Comparison of ENCODE assay signal across 9 cellular contexts in the genomic region with DNA sequence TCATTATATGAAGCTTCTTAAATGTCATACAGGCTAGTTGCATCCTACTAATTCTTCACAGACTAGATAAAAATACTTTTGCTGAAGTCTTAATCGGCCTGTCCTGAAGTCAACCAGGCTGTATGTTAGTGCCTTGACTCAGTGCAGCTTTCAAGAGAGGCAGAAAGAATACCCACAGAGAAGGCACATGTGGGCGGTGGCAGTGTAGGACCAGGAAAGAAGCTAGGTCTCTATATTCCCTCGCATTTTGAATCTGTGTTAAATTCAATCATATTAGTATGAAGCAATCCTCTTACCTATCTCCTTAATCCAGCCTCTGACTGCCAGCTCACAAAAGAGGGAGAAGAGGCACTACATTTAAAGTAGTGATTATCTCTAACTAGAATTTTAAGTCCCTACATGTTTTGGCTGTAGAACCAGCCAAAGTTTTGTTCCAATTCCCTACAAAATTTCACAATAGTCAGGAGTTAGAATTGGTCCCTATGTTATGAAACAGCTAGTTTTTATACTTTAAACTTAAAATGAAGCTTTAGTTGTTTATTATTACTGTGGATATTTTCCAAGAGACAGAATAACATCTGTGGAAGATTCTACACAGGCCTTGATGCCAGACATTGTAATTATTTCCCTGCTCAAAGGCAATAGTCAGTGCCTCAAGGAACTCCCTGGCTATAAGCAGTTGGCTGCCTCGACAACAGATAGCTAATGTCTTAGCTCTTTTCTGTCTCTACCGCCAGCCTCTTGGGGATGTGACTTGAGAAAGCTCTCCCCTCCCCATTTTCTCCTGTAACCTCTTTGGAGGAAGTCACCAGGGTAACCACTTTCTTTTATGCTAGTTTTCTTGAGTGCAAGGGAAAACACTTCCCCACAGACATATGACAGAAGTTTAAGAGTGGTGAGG. TPM values are rescaled to one million over a fixed set of nuclear protein-coding genes. Genes with fewer than 3 reads are reported as not detected.
DNase-seq lines count a peak whose midpoint lies in the region; ATAC-seq and TF ChIP-seq lines count a peak whose summit lies in the region.
"Had no signal": no experiment of that assay in that cellular context is flagged by ENCODE, and none has a peak within 500 bp of the region (broad histone marks: within the 10 kb centered on the region; RNA-seq: fewer than 3 reads in every experiment).

No MANE protein-coding gene starts in this region.

- no peak overlapping the region for H3K4me2 ChIP-seq in mesenchymal stem cell (ENCODE audit: low read length, poor library complexity, severe bottlenecking)

- H2AFZ ChIP-seq in mesenchymal stem cell (ENCODE audit: low read depth, low read length) = no peak overlapping the region

- no peak overlapping the region for H4K91ac ChIP-seq in mesenchymal stem cell (ENCODE audit: low read length)

- no peak for TF ChIP-seq POLR2A in heart left ventricle (IDR thresholded peaks at IDR 0.05)

- intact Hi-C loops in heart left ventricle (cut with DNase I) (loop anchor here in 3 of 10 donors (2.0 to 5.0 kb wide), 4 partner anchors 29 to 36 kb away; a partner anchor contains a TSS), cardiac septum (cut with DNase I) (loop anchor here (5.0 kb wide), 1 partner anchor 36 kb away; no protein-coding TSS in a partner anchor)

- 48 to 57% (median 54%) methylated on average over 5 of the region's 5 CpGs for WGBS in heart left ventricle, 4 donors
- 88% methylated on average over 4 of the region's 5 CpGs for WGBS in mesenchymal stem cell
- WGBS in urinary bladder = 34% methylated on average over 5 of the region's 5 CpGs

- H3K9ac ChIP-seq in mesenchymal stem cell (ENCODE audit: low read length) = peak overlapping the region; percentile 16

- no peak overlapping the region for H2BK5ac ChIP-seq in mesenchymal stem cell (ENCODE audit: low read depth, low read length, poor library complexity, severe bottlenecking)

- no peak overlapping the region for H3K4ac ChIP-seq in mesenchymal stem cell (ENCODE audit: low read depth in 1 of 2, low read length in 2 of 2)

- peak in 1 of 4 donors; percentile 3 for ATAC-seq in heart left ventricle

- no peak for TF ChIP-seq CTCF in heart left ventricle (IDR thresholded peaks at IDR 0.05)

- no peak overlapping the region for H4K8ac ChIP-seq in mesenchymal stem cell (ENCODE audit: low read length)

- peaks cover 33% of the 10 kb centered on the region for H3K79me1 ChIP-seq in mesenchymal stem cell (replicated peaks; ENCODE audit: low read length, poor library complexity, severe bottlenecking)

- no peak overlapping the region for H3K18ac ChIP-seq in mesenchymal stem cell (ENCODE audit: low read depth in 1 of 2, low read length in 2 of 2)

- H3K4me1 ChIP-seq in heart left ventricle = peaks cover 8 to 100% (median 81%) of the 10 kb centered on the region in 12 donors
- peaks cover 1% of the 10 kb centered on the region for H3K4me1 ChIP-seq in mesenchymal stem cell (ENCODE audit: control insufficient read depth, insufficient read depth, low read depth, low read length)
- no peaks in the 10 kb centered on the region for H3K4me1 ChIP-seq in urinary bladder (ENCODE audit: insufficient read depth)

- no peak overlapping the region for H2BK15ac ChIP-seq in mesenchymal stem cell (ENCODE audit: low read depth, poor library complexity, severe bottlenecking)

- H2BK120ac ChIP-seq in mesenchymal stem cell (ENCODE audit: low read depth, low read length) = no peak overlapping the region

- H2AK5ac ChIP-seq in mesenchymal stem cell (ENCODE audit: low read length, severe bottlenecking) = no peak overlapping the region

- no peak overlapping the region for H2BK12ac ChIP-seq in mesenchymal stem cell (ENCODE audit: low read length in 2 of 2)

- DNase-seq in heart left ventricle (no peak), cardiac septum (ENCODE audit: low spot score) (no peak), amniotic epithelial cell (ENCODE audit: low read depth) (peak; percentile 44), mesenchymal stem cell (peak; percentile 37), hippocampal formation (lab: John Stamatoyannopoulos, UW) (no peak), SW 1271 (lab: John Stamatoyannopoulos, UW) (no peak), glomerular visceral epithelial cell (ENCODE audit: extremely low spot score) (no peak)

- H3K36me3 ChIP-seq in heart left ventricle (no peaks in the 10 kb centered on the region), mesenchymal stem cell (ENCODE audit: control insufficient read depth in 1 of 2, insufficient read depth in 2 of 2, low read depth in 1 of 2, low read length in 2 of 2) (peaks cover 0 to 4% of the 10 kb centered on the region in 2 experiments), urinary bladder (ENCODE audit: insufficient read depth) (no peaks in the 10 kb centered on the region)

- H3K14ac ChIP-seq in mesenchymal stem cell (ENCODE audit: low read length in 2 of 2) = no peak overlapping the region

- peak overlapping the region in 1 of 12 donors; percentile 7 for H3K4me3 ChIP-seq in heart left ventricle
- no peak overlapping the region for H3K4me3 ChIP-seq in mesenchymal stem cell (ENCODE audit: insufficient read depth in 1 of 2, low read depth in 1 of 2, low read length in 2 of 2)
- no peak overlapping the region for H3K4me3 ChIP-seq in urinary bladder (ENCODE audit: low read depth, low read length)

- H3K27me3 ChIP-seq in heart left ventricle (no peaks in the 10 kb centered on the region), mesenchymal stem cell (ENCODE audit: control insufficient read depth in 1 of 2, insufficient read depth in 1 of 2, low read length in 2 of 2) (no peaks in the 10 kb centered on the region)

- H3K9me3 ChIP-seq in heart left ventricle = no peaks in the 10 kb centered on the region
- no peaks in the 10 kb centered on the region for H3K9me3 ChIP-seq in mesenchymal stem cell (ENCODE audit: control insufficient read depth, low read length)

- H3K27ac ChIP-seq in heart left ventricle (peak overlapping the region; percentile 24 to 91 (median 84)), mesenchymal stem cell (ENCODE audit: low read length, poor library complexity, severe bottlenecking) (no peak overlapping the region), urinary bladder (ENCODE audit: low read depth) (peak overlapping the region; percentile 42)
- H3K27ac ChIP-seq: VCaP had no signal

- H3K23ac ChIP-seq in mesenchymal stem cell (ENCODE audit: low read length in 2 of 2) = no peak overlapping the region

RNA-seq across cellular contexts. Expression of a gene that starts 31.9 kb away (rescaled TPM):
- total RNA-seq in heart left ventricle = 10 to 100 TPM; 21.5 to 42.2 (median 26.8) TPM
- 10 to 100 TPM; 12.0 to 22.6 TPM for polyA plus RNA-seq in heart left ventricle
- 30.4 TPM for total RNA-seq in cardiac septum
- polyA plus RNA-seq in mesenchymal stem cell (2013, experiment 1 of 2) = 15.5 TPM
- polyA plus RNA-seq in mesenchymal stem cell (2013, experiment 2 of 2) = 15.0 TPM
- 41.3 TPM for total RNA-seq in urinary bladder
- 41.9 TPM for polyA plus RNA-seq in urinary bladder

Comparison
In these comparisons a context has a peak if more than half of its experiments do, and no peak if none do; other contexts are left out.
1. DNase-seq: peak in amniotic epithelial cell (single experiment) and mesenchymal stem cell (single experiment); none in heart left ventricle (0 of 5), cardiac septum (single experiment), hippocampal formation (0 of 2), SW 1271 (0 of 2) and glomerular visceral epithelial cell (single experiment).